ENCODE assay signal across 1 cellular context in genomic region chr19:36103842-36104552, GRCh38.
TF ChIP-seq lines count a peak whose summit lies in the region.

No MANE protein-coding gene starts in this region.

TF ChIP-seq in K562, 482 proteins besides CTCF, POLR2A, EP300 and RAD21 (continued from another document and continues in another):
- TF ChIP-seq MGA (IDR thresholded peaks at IDR 0.05), result peak; percentile 61
- no peak for TF ChIP-seq NONO (IDR thresholded peaks at IDR 0.05; ENCODE audit: low read depth in 2 of 2, low read length in 1 of 2)
- peak; percentile 62; the same call in 1 of the 2 replicates for TF ChIP-seq HDAC2 (IDR thresholded peaks at IDR 0.05)
- TF ChIP-seq BCOR (IDR thresholded peaks at IDR 0.05), result no peak
- no peak for TF ChIP-seq E2F3 (CRISPR knock-in tag; IDR thresholded peaks at IDR 0.05)
- no peak for TF ChIP-seq ID3 (CRISPR knock-in tag; IDR thresholded peaks at IDR 0.05)
- TF ChIP-seq ID3 (tag; IDR thresholded peaks at IDR 0.05), result no peak
- peak; percentile 75; the same call in 1 of the 2 replicates for TF ChIP-seq ZNF263 (CRISPR knock-in tag; IDR thresholded peaks at IDR 0.05; ENCODE audit: borderline replicate concordance)
- TF ChIP-seq NKRF (IDR thresholded peaks at IDR 0.05; ENCODE audit: borderline replicate concordance), result peak; percentile 50; the same call in 1 of the 2 replicates
- TF ChIP-seq TAL1 (IDR thresholded peaks at IDR 0.05), result peak; percentile 71
- TF ChIP-seq NFIC (IDR thresholded peaks at IDR 0.05), result peak; percentile 93
- TF ChIP-seq ATF6 (CRISPR knock-in tag; IDR thresholded peaks at IDR 0.05), result no peak
- TF ChIP-seq CTBP1 (IDR thresholded peaks at IDR 0.05; ENCODE audit: borderline replicate concordance), result peak; percentile 21; the same call in 1 of the 2 replicates
- TF ChIP-seq POLR3G (IDR thresholded peaks at IDR 0.05; ENCODE audit: extremely low read depth, insufficient read length, insufficient replicate concordance), result no peak
- TF ChIP-seq ZFP36 (IDR thresholded peaks at IDR 0.05; ENCODE audit: low read depth, low read length, partially characterized antibody), result peak; percentile 56
- TF ChIP-seq SOX6 (IDR thresholded peaks at IDR 0.05), result peak; percentile 35; the same call in 1 of the 2 replicates
- peak in 1 of 2 experiments; percentile 54; a peak in 1 of 4 replicates for TF ChIP-seq SIN3A (IDR thresholded peaks at IDR 0.05; ENCODE audit: borderline replicate concordance in 2 of 2, control insufficient read depth in 1 of 2, low read depth in 2 of 2, low read length in 2 of 2)
- TF ChIP-seq HDAC1 (IDR thresholded peaks at IDR 0.05), result peak in 1 of 2 experiments; percentile 74; a peak in 1 of 4 replicates
- no peak for TF ChIP-seq RNF219 (CRISPR knock-in tag; IDR thresholded peaks at IDR 0.05)
- no peak for TF ChIP-seq CAMTA2 (CRISPR knock-in tag; conservative IDR thresholded peaks at IDR 0.05)
- peak; percentile 44; the same call in 1 of the 2 replicates for TF ChIP-seq POLR2AphosphoS2 (IDR thresholded peaks at IDR 0.05; ENCODE audit: low read length)
- no peak for TF ChIP-seq ZNF507 (tag; conservative IDR thresholded peaks at IDR 0.05)
- TF ChIP-seq L3MBTL2 (IDR thresholded peaks at IDR 0.05), result peak; percentile 77
- TF ChIP-seq ARID1B (IDR thresholded peaks at IDR 0.05), result peak; percentile 83
- peak; percentile 83 for TF ChIP-seq PRDM10 (IDR thresholded peaks at IDR 0.05; ENCODE audit: partially characterized antibody)
- peak; percentile 69; the same call in 1 of the 2 replicates for TF ChIP-seq ZBTB7A (IDR thresholded peaks at IDR 0.05; ENCODE audit: borderline replicate concordance, control insufficient read depth, low read depth, low read length)
- TF ChIP-seq MTA2 (IDR thresholded peaks at IDR 0.05; ENCODE audit: low read depth), result peak; percentile 60; the same call in 1 of the 2 replicates
- 0 out of 2 replicates have a peak, but pooled peaks have one; percentile 19 for TF ChIP-seq HBP1 (CRISPR knock-in tag; IDR thresholded peaks at IDR 0.05)
- TF ChIP-seq PKNOX1 (IDR thresholded peaks at IDR 0.05), result peak; percentile 54
- TF ChIP-seq RNF2 (IDR thresholded peaks at IDR 0.05), result no peak
- TF ChIP-seq TRIM24 (IDR thresholded peaks at IDR 0.05), result peak in 1 of 2 experiments; percentile 35; a peak in 1 of 4 replicates
- no peak for TF ChIP-seq NBN (IDR thresholded peaks at IDR 0.05; ENCODE audit: low read depth)
